1 cellular context compared by ENCODE assay signal in genomic region chr1:150683914-150684313, GRCh38.
TF ChIP-seq lines count a peak whose summit lies in the region.

No MANE protein-coding gene starts in this region.

TF ChIP-seq in GM23338, 12 proteins besides CTCF, POLR2A, EP300 and RAD21:
- TF ChIP-seq EZH2 (IDR thresholded peaks at IDR 0.05; ENCODE audit: low read depth, unreplicated experiment) (no peak), CREB1 (CRISPR knock-in tag; IDR thresholded peaks at IDR 0.05; ENCODE audit: low read depth) (no peak), JUNB (IDR thresholded peaks at IDR 0.05; ENCODE audit: unreplicated experiment) (no peak), NANOG (IDR thresholded peaks at IDR 0.05; ENCODE audit: borderline replicate concordance) (no peak), POLR2AphosphoS5 (IDR thresholded peaks at IDR 0.05; ENCODE audit: low read depth) (no peak), ZNF331 (CRISPR knock-in tag; IDR thresholded peaks at IDR 0.05; ENCODE audit: low read depth) (no peak), EZH2phosphoT487 (IDR thresholded peaks at IDR 0.05; ENCODE audit: unreplicated experiment) (no peak), REST (IDR thresholded peaks at IDR 0.05; ENCODE audit: unreplicated experiment) (no peak), ZNF462 (CRISPR knock-in tag; IDR thresholded peaks at IDR 0.05) (no peak), ZNF114 (CRISPR knock-in tag; IDR thresholded peaks at IDR 0.05) (no peak), STAT1 (IDR thresholded peaks at IDR 0.05; ENCODE audit: unreplicated experiment) (no peak)
- TF ChIP-seq, protein P1, sequence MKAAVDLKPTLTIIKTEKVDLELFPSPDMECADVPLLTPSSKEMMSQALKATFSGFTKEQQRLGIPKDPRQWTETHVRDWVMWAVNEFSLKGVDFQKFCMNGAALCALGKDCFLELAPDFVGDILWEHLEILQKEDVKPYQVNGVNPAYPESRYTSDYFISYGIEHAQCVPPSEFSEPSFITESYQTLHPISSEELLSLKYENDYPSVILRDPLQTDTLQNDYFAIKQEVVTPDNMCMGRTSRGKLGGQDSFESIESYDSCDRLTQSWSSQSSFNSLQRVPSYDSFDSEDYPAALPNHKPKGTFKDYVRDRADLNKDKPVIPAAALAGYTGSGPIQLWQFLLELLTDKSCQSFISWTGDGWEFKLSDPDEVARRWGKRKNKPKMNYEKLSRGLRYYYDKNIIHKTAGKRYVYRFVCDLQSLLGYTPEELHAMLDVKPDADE (IDR thresholded peaks at IDR 0.05): no peak
